Comparison of ENCODE assay signal across 17 cellular contexts in genomic region chr9:103617046-103617445, GRCh38.
DNase-seq lines count a peak whose midpoint lies in the region; ATAC-seq and TF ChIP-seq lines count a peak whose summit lies in the region.
"Had no signal": no experiment of that assay in that cellular context is flagged by ENCODE, and none has a peak within 500 bp of the region (broad histone marks: within the 10 kb centered on the region; RNA-seq: fewer than 3 reads in every experiment).

No MANE protein-coding gene starts in this region.

- H3K27me3 ChIP-seq in dorsolateral prefrontal cortex = no peaks in the 10 kb centered on the region
- H3K27me3 ChIP-seq: BE2C had no signal

- peak overlapping the region in 57 of 59 donors; percentile 36 to 94 (median 82) for H3K27ac ChIP-seq in dorsolateral prefrontal cortex
- peak overlapping the region; percentile 79 for H3K27ac ChIP-seq in substantia nigra (ENCODE audit: low read depth, low read length, poor library complexity, severe bottlenecking)
- H3K27ac ChIP-seq: 22Rv1 had no signal

- POLR2A ChIA-PET in HEK293T (lab: Yijun Ruan, JAX) = no interaction called here

- H3K4me3 ChIP-seq in dorsolateral prefrontal cortex = no peak overlapping the region

- CTCF ChIA-PET in HEK293T (lab: Yijun Ruan, JAX) = no interaction called here

- intact Hi-C loops in dorsolateral prefrontal cortex (cut with DNase I) (no loop called here), Right ventricle myocardium inferior (cut with DNase I) (no loop called here)

- TF ChIP-seq CTCF in dorsolateral prefrontal cortex (IDR thresholded peaks at IDR 0.05 in 54 of 56, conservative IDR thresholded peaks at IDR 0.05 in 2 of 56; ENCODE audit: low read depth in 1 of 56, partially characterized antibody in 56 of 56) = no peak

- peak; percentile 33 for DNase-seq in Ammon's horn (ENCODE audit: low spot score)
- no peak for DNase-seq in dorsolateral prefrontal cortex
- peak; percentile 53 for DNase-seq in medulla oblongata (ENCODE audit: extremely low spot score)
- DNase-seq in substantia nigra (lab: John Stamatoyannopoulos, UW) = no peak
- DNase-seq in SKM-1 treated with dmso at 0.1 percent for 144 hours (lab: John Stamatoyannopoulos, UW; ENCODE audit: unreplicated experiment) = no peak
- DNase-seq in HEK293T (ENCODE audit: extremely low spot score) = no peak
- DNase-seq in Right ventricle myocardium inferior (ENCODE audit: missing footprints) = no peak
- DNase-seq: BE2C, DMS53, KBM-7, NCI-H1105 treated with DMSO at 0.1 percent for 48 hours, NCI-H146, NCI-H1930, NCI-H2107, NCI-H524, NCI-H774 had no signal

- ATAC-seq in Right ventricle myocardium inferior = no peak

TF ChIP-seq in HEK293T, 16 proteins besides CTCF, POLR2A, EP300 and RAD21:
- TF ChIP-seq SP1 (IDR thresholded peaks at IDR 0.05) (no peak), CTBP1 (IDR thresholded peaks at IDR 0.05; ENCODE audit: borderline replicate concordance) (no peak), TARDBP (IDR thresholded peaks at IDR 0.05) (no peak), SUZ12 (IDR thresholded peaks at IDR 0.05) (no peak), ELF4 (IDR thresholded peaks at IDR 0.05) (no peak), PKNOX1 (IDR thresholded peaks at IDR 0.05) (no peak), L3MBTL2 (conservative IDR thresholded peaks at IDR 0.05) (no peak), FOXK2 (IDR thresholded peaks at IDR 0.05) (no peak), LEF1 (IDR thresholded peaks at IDR 0.05; ENCODE audit: borderline replicate concordance) (no peak), ARNT (IDR thresholded peaks at IDR 0.05) (no peak), FOXM1 (IDR thresholded peaks at IDR 0.05; ENCODE audit: borderline replicate concordance) (no peak), NFRKB (IDR thresholded peaks at IDR 0.05) (no peak), FOXA1 (IDR thresholded peaks at IDR 0.05) (no peak), BHLHE40 (IDR thresholded peaks at IDR 0.05; ENCODE audit: borderline replicate concordance) (no peak), ZNF384 (IDR thresholded peaks at IDR 0.05) (no peak), HDGF (IDR thresholded peaks at IDR 0.05; ENCODE audit: borderline replicate concordance) (no peak)

Comparison
In these comparisons a context has a peak if more than half of its experiments do, and no peak if none do; other contexts are left out.
1. DNase-seq: peak in Ammon's horn (single experiment) and medulla oblongata (single experiment); none in dorsolateral prefrontal cortex (0 of 10), substantia nigra (0 of 49), SKM-1 treated with dmso at 0.1 percent for 144 hours (single experiment), HEK293T (single experiment) and Right ventricle myocardium inferior (single experiment).